Comparison of ENCODE assay signal across 8 cellular contexts in genomic region chr19:17052439-17052838, GRCh38. TPM values are rescaled to one million over a fixed set of nuclear protein-coding genes. Genes with fewer than 3 reads are reported as not detected.
A peak's percentile ranks its signal among the peaks of the same experiment; 100 is the strongest.
DNase-seq lines count a peak whose midpoint lies in the region; ATAC-seq and TF ChIP-seq lines count a peak whose summit lies in the region.

No MANE protein-coding gene starts in this region.

- no peak overlapping the region for H3K14ac ChIP-seq in mesenchymal stem cell (ENCODE audit: low read length in 2 of 2)

- no peak overlapping the region for H3K23ac ChIP-seq in mesenchymal stem cell (ENCODE audit: low read length in 2 of 2)

- H3K79me1 ChIP-seq in mesenchymal stem cell (replicated peaks; ENCODE audit: low read length, poor library complexity, severe bottlenecking): no peaks in the 10 kb centered on the region

- no peaks in the 10 kb centered on the region for H3K27me3 ChIP-seq in OCI-LY1 (ENCODE audit: insufficient read depth, low read length)
- H3K27me3 ChIP-seq in mesenchymal stem cell (ENCODE audit: control insufficient read depth in 1 of 2, insufficient read depth in 1 of 2, low read length in 2 of 2): no peaks in the 10 kb centered on the region

- H4K91ac ChIP-seq in mesenchymal stem cell (ENCODE audit: low read length): no peak overlapping the region

- WGBS in mesenchymal stem cell: 75% methylated on average over 8 of the region's 8 CpGs

- no peak overlapping the region for H4K8ac ChIP-seq in mesenchymal stem cell (ENCODE audit: low read length)

- no peaks in the 10 kb centered on the region for H3F3A ChIP-seq in OCI-LY1 (ENCODE audit: insufficient read depth, low read length)

- no peaks in the 10 kb centered on the region for H3K9me2 ChIP-seq in OCI-LY1 (ENCODE audit: low read depth, low read length)

- H3K4me1 ChIP-seq in OCI-LY1 (ENCODE audit: insufficient read depth, low read length, severe bottlenecking) (no peaks in the 10 kb centered on the region), mesenchymal stem cell (ENCODE audit: control insufficient read depth, insufficient read depth, low read depth, low read length) (peaks cover 3% of the 10 kb centered on the region)

- DNase-seq in AG09309 (ENCODE audit: low read depth) (peak; percentile 14), GM10266 (ENCODE audit: extremely low spot score) (no peak), cerebellar cortex (ENCODE audit: low spot score) (peak; percentile 67), mesenchymal stem cell (peak; percentile 63), posterior vena cava (ENCODE audit: low spot score) (no peak)

- no peak overlapping the region for H2BK15ac ChIP-seq in mesenchymal stem cell (ENCODE audit: low read depth, poor library complexity, severe bottlenecking)

- H3K4me3 ChIP-seq in AG09309 (ENCODE audit: control insufficient read depth, low read depth, low read length): no peak overlapping the region
- H3K4me3 ChIP-seq in OCI-LY1 (ENCODE audit: low read depth, low read length, poor library complexity, severe bottlenecking): no peak overlapping the region
- no peak overlapping the region for H3K4me3 ChIP-seq in mesenchymal stem cell (ENCODE audit: insufficient read depth in 1 of 2, low read depth in 1 of 2, low read length in 2 of 2)

- H2AFZ ChIP-seq in OCI-LY1 (ENCODE audit: low read length) (no peak overlapping the region), mesenchymal stem cell (ENCODE audit: low read depth, low read length) (no peak overlapping the region)

- no peaks in the 10 kb centered on the region for H3K79me2 ChIP-seq in OCI-LY1 (ENCODE audit: insufficient read depth, low read length)

- peak; percentile 63 for TF ChIP-seq CTCF in AG09309 (IDR thresholded peaks at IDR 0.05; ENCODE audit: control insufficient read depth, insufficient read depth, low read depth, low read length, missing control alignments)
- TF ChIP-seq CTCF in GM10266 (IDR thresholded peaks at IDR 0.05; ENCODE audit: control insufficient read depth, insufficient read depth, low read depth, missing control alignments): peak; percentile 43
- peak; percentile 28; the same call in 1 of the 2 replicates for TF ChIP-seq CTCF in OCI-LY1 (IDR thresholded peaks at IDR 0.05; ENCODE audit: low read length)

- intact Hi-C loops in posterior vena cava (cut with DNase I): loop anchor here (5.0 to 10.0 kb wide), 2 partner anchors 280 to 338 kb away; partner anchors contain the start of gene NWD1 (in 1 of the 2)

- no peak overlapping the region for H2BK120ac ChIP-seq in mesenchymal stem cell (ENCODE audit: low read depth, low read length)

- no peak overlapping the region for H3K4ac ChIP-seq in mesenchymal stem cell (ENCODE audit: low read depth in 1 of 2, low read length in 2 of 2)

- ATAC-seq in HG03521 (IDR thresholded peaks at IDR 0.05; ENCODE audit: unreplicated experiment) (no peak), HG03095 (IDR thresholded peaks at IDR 0.05; ENCODE audit: unreplicated experiment) (no peak)

- H2BK5ac ChIP-seq in mesenchymal stem cell (ENCODE audit: low read depth, low read length, poor library complexity, severe bottlenecking): no peak overlapping the region

- no peak overlapping the region for H3K4me2 ChIP-seq in OCI-LY1 (ENCODE audit: low read length)
- H3K4me2 ChIP-seq in mesenchymal stem cell (ENCODE audit: low read length, poor library complexity, severe bottlenecking): no peak overlapping the region

- no peaks in the 10 kb centered on the region for H4K20me1 ChIP-seq in OCI-LY1 (ENCODE audit: insufficient read depth, low read length)

- H2BK12ac ChIP-seq in mesenchymal stem cell (ENCODE audit: low read length in 2 of 2): no peak overlapping the region

- H3K9me3 ChIP-seq in OCI-LY1 (ENCODE audit: low read length) (no peaks in the 10 kb centered on the region), mesenchymal stem cell (ENCODE audit: control insufficient read depth, low read length) (no peaks in the 10 kb centered on the region)

- peaks cover 95% of the 10 kb centered on the region for H3K36me3 ChIP-seq in OCI-LY1 (ENCODE audit: insufficient read depth, low read length)
- H3K36me3 ChIP-seq in mesenchymal stem cell (ENCODE audit: control insufficient read depth in 1 of 2, insufficient read depth in 2 of 2, low read depth in 1 of 2, low read length in 2 of 2): peaks cover 23 to 25% of the 10 kb centered on the region in 2 experiments

- no peak overlapping the region for H3K27ac ChIP-seq in OCI-LY1 (ENCODE audit: low read depth, low read length, poor library complexity, severe bottlenecking)
- no peak overlapping the region for H3K27ac ChIP-seq in mesenchymal stem cell (ENCODE audit: low read length, poor library complexity, severe bottlenecking)

- no peak overlapping the region for H2AK5ac ChIP-seq in mesenchymal stem cell (ENCODE audit: low read length, severe bottlenecking)

- no peak overlapping the region for H3K18ac ChIP-seq in mesenchymal stem cell (ENCODE audit: low read depth in 1 of 2, low read length in 2 of 2)

- no peak overlapping the region for H3K9ac ChIP-seq in OCI-LY1 (ENCODE audit: low read length)
- H3K9ac ChIP-seq in mesenchymal stem cell (ENCODE audit: low read length): no peak overlapping the region

RNA-seq across cellular contexts. Expression of gene HAUS8, which starts 22.8 kb away (rescaled TPM):
- polyA plus RNA-seq in mesenchymal stem cell (2013, experiment 1 of 2): 5.1 TPM
- polyA plus RNA-seq in mesenchymal stem cell (2013, experiment 2 of 2): 6.6 TPM
- total RNA-seq in posterior vena cava: 1 to 10 TPM; 4.2 to 4.8 TPM

RNA-seq across cellular contexts. Expression of gene MYO9B, which starts 23.1 kb away (rescaled TPM):
- polyA plus RNA-seq in mesenchymal stem cell (2013, experiment 1 of 2): 49.4 TPM
- polyA plus RNA-seq in mesenchymal stem cell (2013, experiment 2 of 2): 51.6 TPM
- 100 to 1,000 TPM; 103 to 106 TPM for total RNA-seq in posterior vena cava

RNA-seq across cellular contexts. Expression of gene CPAMD8, which starts 25.8 kb away (rescaled TPM):
- polyA plus RNA-seq in mesenchymal stem cell (2013, experiment 1 of 2): 3.7 TPM
- polyA plus RNA-seq in mesenchymal stem cell (2013, experiment 2 of 2): 3.3 TPM
- total RNA-seq in posterior vena cava: 1 to 10 TPM; 6.2 to 6.3 TPM

Comparison
In these comparisons a context has a peak if more than half of its experiments do, and no peak if none do; other contexts are left out.
1. DNase-seq: peak in AG09309 (single experiment), cerebellar cortex (single experiment) and mesenchymal stem cell (single experiment); none in GM10266 (single experiment) and posterior vena cava (single experiment).
2. Peak in every context shown above with its lines, with median percentiles within 50 percentile points of each other: CTCF ChIP-seq.